In genomic region chr2:147578529-147578928, GRCh38 we compare ENCODE assay signal across 25 cellular contexts.
A peak's percentile ranks its signal among the peaks of the same experiment; 100 is the strongest.
DNase-seq lines count a peak whose midpoint lies in the region; ATAC-seq, FAIRE-seq and TF ChIP-seq lines count a peak whose summit lies in the region.
"Had no signal": no experiment of that assay in that cellular context is flagged by ENCODE, and none has a peak within 500 bp of the region (broad histone marks: within the 10 kb centered on the region; RNA-seq: fewer than 3 reads in every experiment).

No MANE protein-coding gene starts in this region.

- no peak overlapping the region for H3K4me3 ChIP-seq in retinal pigment epithelial cell (ENCODE audit: low read length)
- H3K4me3 ChIP-seq: BLaER1 had no signal

- no peak for TF ChIP-seq CTCF in retinal pigment epithelial cell (conservative IDR thresholded peaks at IDR 0.05; ENCODE audit: low read depth, low read length)

- DNase-seq in NCI-H524 treated with DMSO at 0.1 percent for 48 hours (lab: John Stamatoyannopoulos, UW): peak; percentile 70
- DNase-seq in NCI-H82 treated with DMSO at 0.1 percent for 48 hours (lab: John Stamatoyannopoulos, UW; ENCODE audit: unreplicated experiment): peak; percentile 58
- DNase-seq in retinal pigment epithelial cell (ENCODE audit: low read depth): peak; percentile 10
- DNase-seq in SW 1271 (lab: John Stamatoyannopoulos, UW): no peak
- no peak for DNase-seq in glomerular visceral epithelial cell (ENCODE audit: extremely low spot score)
- no peak for DNase-seq in activated effector memory CD4-positive, alpha-beta T cell treated with Interleukin-2 at 50 U/mL for 16 hours
- DNase-seq: ACHN; BE2C; C1 segment of cervical spinal cord; CD4-positive, alpha-beta memory T cell; CD4-positive, CD25-positive, alpha-beta regulatory T cell; CD8-positive, alpha-beta memory T cell; COR-L47; DMS 273 treated with DMSO at 0.1 percent for 48 hours; DMS153; DMS53; DMS79; DND-41; EL; GDM1 had no signal

- ATAC-seq in HG02884 (IDR thresholded peaks at IDR 0.05; ENCODE audit: unreplicated experiment): no peak

- FAIRE-seq in A204.1 (lab: Jason Lieb, UNC): peak; percentile 54
- FAIRE-seq: GM12891, GM19239 had no signal

Comparison
In these comparisons a context has a peak if more than half of its experiments do, and no peak if none do; other contexts are left out.
1. DNase-seq: peak in NCI-H524 treated with DMSO at 0.1 percent for 48 hours (single experiment), NCI-H82 treated with DMSO at 0.1 percent for 48 hours (single experiment) and retinal pigment epithelial cell (single experiment); none in SW 1271 (0 of 2), glomerular visceral epithelial cell (single experiment) and activated effector memory CD4-positive, alpha-beta T cell treated with Interleukin-2 at 50 U/mL for 16 hours (single experiment).